Comparison of ENCODE assay signal across 9 cellular contexts in the genomic region with DNA sequence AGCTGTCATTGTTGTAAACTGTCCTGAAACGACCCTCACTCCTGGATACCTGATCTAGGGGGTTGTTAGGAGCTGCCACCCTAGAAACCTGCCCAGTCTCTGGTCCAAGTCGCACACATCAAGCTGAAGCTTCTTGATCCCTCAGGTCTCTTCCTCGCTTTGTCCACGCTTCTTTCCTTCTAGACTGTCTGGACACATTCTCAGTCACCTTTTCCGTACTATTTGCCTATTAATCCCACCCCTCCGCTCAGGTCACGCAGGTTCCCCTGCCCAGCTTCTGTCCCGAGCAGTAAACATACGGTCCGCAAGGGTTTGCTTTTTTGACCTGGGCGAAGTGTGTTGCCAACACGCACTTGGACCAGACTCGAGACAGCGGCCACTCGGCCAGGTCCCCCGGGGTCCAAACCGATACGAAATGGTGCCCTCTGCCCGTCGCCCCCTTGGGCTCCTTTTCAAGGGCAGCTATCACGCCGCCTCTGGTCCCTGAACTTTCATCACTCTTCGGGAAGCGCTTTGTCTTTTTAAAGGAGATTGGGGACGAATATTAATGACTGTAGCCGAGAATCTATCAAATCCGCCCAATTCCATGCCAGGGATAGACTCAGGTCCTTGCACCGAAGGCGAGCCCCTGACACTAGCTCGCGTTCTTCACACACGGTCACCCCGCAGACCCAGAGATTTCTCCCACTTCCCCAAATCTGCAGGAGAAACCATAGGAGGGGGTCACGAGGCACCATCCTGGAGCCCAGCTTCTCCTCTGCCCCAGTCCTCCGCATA. TPM values are rescaled to one million over a fixed set of nuclear protein-coding genes. Genes with fewer than 3 reads are reported as not detected.
DNase-seq lines count a peak whose midpoint lies in the region; ATAC-seq and TF ChIP-seq lines count a peak whose summit lies in the region.
"Had no signal": no experiment of that assay in that cellular context is flagged by ENCODE, and none has a peak within 500 bp of the region (broad histone marks: within the 10 kb centered on the region; RNA-seq: fewer than 3 reads in every experiment).

No MANE protein-coding gene starts in this region.

- H3K9me3 Mint-ChIP-seq in CD4-positive, alpha-beta memory T cell, result peaks cover 0 to 14% (median 1%) of the 10 kb centered on the region in 8 donors

- H3K9ac ChIP-seq in HUES6 (ENCODE audit: low read length) (peak overlapping the region; percentile 15), skeletal muscle tissue (ENCODE audit: low read depth in 1 of 3, low read length in 3 of 3) (peak overlapping the region in 1 of 3 donors; percentile 52)

- H3K9me3 ChIP-seq in HUES6 (ENCODE audit: control insufficient read depth, insufficient read depth, low read depth, low read length), result no peaks in the 10 kb centered on the region
- H3K9me3 ChIP-seq in skeletal muscle tissue (ENCODE audit: control insufficient read depth in 3 of 3, low read length in 3 of 3), result no peaks in the 10 kb centered on the region
- no peaks in the 10 kb centered on the region for H3K9me3 ChIP-seq in CD4-positive, alpha-beta memory T cell (ENCODE audit: control insufficient read depth in 1 of 2, low read length in 2 of 2)

- H3K4me1 ChIP-seq in HUES6 (ENCODE audit: control insufficient read depth, insufficient read depth, low read length), result no peaks in the 10 kb centered on the region
- peaks cover 10 to 14% (median 10%) of the 10 kb centered on the region in 3 donors for H3K4me1 ChIP-seq in skeletal muscle tissue (ENCODE audit: control insufficient read depth in 3 of 3, insufficient read depth in 3 of 3, low read length in 3 of 3)
- no peaks in the 10 kb centered on the region for H3K4me1 ChIP-seq in CD4-positive, alpha-beta memory T cell (ENCODE audit: insufficient read depth, low read length)

- peaks cover 53% of the 10 kb centered on the region for H3K27me3 ChIP-seq in HUES6 (ENCODE audit: control insufficient read depth, insufficient read depth, low read length)
- peaks cover 0 to 47% (median 16%) of the 10 kb centered on the region in 45 donors for H3K27me3 ChIP-seq in dorsolateral prefrontal cortex
- peaks cover 14 to 20% (median 17%) of the 10 kb centered on the region in 3 donors for H3K27me3 ChIP-seq in skeletal muscle tissue (ENCODE audit: control insufficient read depth in 3 of 3, insufficient read depth in 3 of 3, low read length in 3 of 3)
- H3K27me3 ChIP-seq in CD4-positive, alpha-beta memory T cell (ENCODE audit: insufficient read depth, low read length), result no peaks in the 10 kb centered on the region

- intact Hi-C loops in dorsolateral prefrontal cortex (cut with DNase I), result no loop called here
- intact Hi-C loops in CD4-positive, alpha-beta memory T cell (cut with micrococcal nuclease), result no loop called here

- no peak overlapping the region for H3K27ac Mint-ChIP-seq in CD4-positive, alpha-beta memory T cell

- H3K36me3 Mint-ChIP-seq in CD4-positive, alpha-beta memory T cell, result no peaks in the 10 kb centered on the region

- peaks cover 8 to 22% of the 10 kb centered on the region in 2 donors for H3K27me3 Mint-ChIP-seq in CD4-positive, alpha-beta memory T cell

- peaks cover 0 to 2% (median 0%) of the 10 kb centered on the region in 4 donors for H3K4me1 Mint-ChIP-seq in CD4-positive, alpha-beta memory T cell

- no peaks in the 10 kb centered on the region for H3K36me3 ChIP-seq in HUES6 (ENCODE audit: control insufficient read depth, insufficient read depth, low read length)
- H3K36me3 ChIP-seq in skeletal muscle tissue (ENCODE audit: control insufficient read depth in 3 of 3, insufficient read depth in 3 of 3, low read length in 3 of 3), result no peaks in the 10 kb centered on the region
- no peaks in the 10 kb centered on the region for H3K36me3 ChIP-seq in CD4-positive, alpha-beta memory T cell (ENCODE audit: insufficient read depth, low read length)

- POLR2A ChIA-PET in CD4-positive, alpha-beta memory T cell (lab: Charles Lee; ENCODE audit: partially characterized antibody), result no interaction called here

- H3K4me3 ChIP-seq in HUES6 (ENCODE audit: low read depth, low read length) (peak overlapping the region; percentile 70), dorsolateral prefrontal cortex (peak overlapping the region; percentile 25 to 76 (median 64)), skeletal muscle tissue (ENCODE audit: low read length in 3 of 3) (peak overlapping the region; percentile 63 to 68 (median 67))
- no peak overlapping the region for H3K4me3 ChIP-seq in CD4-positive, alpha-beta memory T cell (ENCODE audit: low read length in 2 of 2)

- CTCF ChIA-PET in CD4-positive, alpha-beta memory T cell (lab: Charles Lee; ENCODE audit: partially characterized antibody), result no interaction called here

- H3K27ac ChIP-seq in HUES6 (ENCODE audit: low read depth, low read length) (no peak overlapping the region), dorsolateral prefrontal cortex (peak overlapping the region in 14 of 59 donors; percentile 1 to 68 (median 32)), skeletal muscle tissue (ENCODE audit: low read depth, low read length) (no peak overlapping the region)
- no peak overlapping the region for H3K27ac ChIP-seq in CD4-positive, alpha-beta memory T cell (ENCODE audit: low read depth, low read length)

- TF ChIP-seq CTCF in dorsolateral prefrontal cortex (IDR thresholded peaks at IDR 0.05 in 54 of 56, conservative IDR thresholded peaks at IDR 0.05 in 2 of 56; ENCODE audit: low read depth in 1 of 56, partially characterized antibody in 56 of 56), result no peak

- peak; percentile 15 for ATAC-seq in left lobe of liver
- no peak for ATAC-seq in GM18502 (IDR thresholded peaks at IDR 0.05; ENCODE audit: poor library complexity, unreplicated experiment)

- no peak overlapping the region for H3K4me3 Mint-ChIP-seq in CD4-positive, alpha-beta memory T cell

- DNase-seq in dorsolateral prefrontal cortex, result peak in 2 of 10 donors; percentile 37 to 55
- DNase-seq in left lobe of liver (ENCODE audit: low spot score), result no peak
- no peak for DNase-seq in NCI-H1105 treated with DMSO at 0.1 percent for 48 hours (lab: John Stamatoyannopoulos, UW)
- DNase-seq in stimulated activated CD4-positive, alpha-beta T cell treated with anti-CD3 and anti-CD28 coated beads, Interleukin-12 subunit alpha, Interleukin-12 subunit beta, amount 100 ng/mL, for 4 hours, result no peak
- DNase-seq in CD4-positive, alpha-beta memory T cell, result no peak
- DNase-seq: activated naive CD4-positive, alpha-beta T cell had no signal

RNA-seq across cellular contexts. Expression of a gene that starts 0.8 kb away (rescaled TPM):
- total RNA-seq in dorsolateral prefrontal cortex, result 10 to 100 TPM in 101 of 120 experiments, 1 to 10 TPM in 19; 4.2 to 23.3 (median 13.9) TPM
- 1.2 TPM for total RNA-seq in left lobe of liver
- 0.52 TPM for total RNA-seq in skeletal muscle tissue
- total RNA-seq in CD4-positive, alpha-beta memory T cell, result not detected
- polyA plus RNA-seq in CD4-positive, alpha-beta memory T cell, result not detected

Comparison
In these comparisons a context has a peak if more than half of its experiments do, and no peak if none do; other contexts are left out.
1. H3K4me3 ChIP-seq: peak in HUES6 (single experiment), dorsolateral prefrontal cortex (59 of 59) and skeletal muscle tissue (3 of 3); none in CD4-positive, alpha-beta memory T cell (0 of 2).